Comparison of ENCODE assay signal across 15 cellular contexts in the genomic region with DNA sequence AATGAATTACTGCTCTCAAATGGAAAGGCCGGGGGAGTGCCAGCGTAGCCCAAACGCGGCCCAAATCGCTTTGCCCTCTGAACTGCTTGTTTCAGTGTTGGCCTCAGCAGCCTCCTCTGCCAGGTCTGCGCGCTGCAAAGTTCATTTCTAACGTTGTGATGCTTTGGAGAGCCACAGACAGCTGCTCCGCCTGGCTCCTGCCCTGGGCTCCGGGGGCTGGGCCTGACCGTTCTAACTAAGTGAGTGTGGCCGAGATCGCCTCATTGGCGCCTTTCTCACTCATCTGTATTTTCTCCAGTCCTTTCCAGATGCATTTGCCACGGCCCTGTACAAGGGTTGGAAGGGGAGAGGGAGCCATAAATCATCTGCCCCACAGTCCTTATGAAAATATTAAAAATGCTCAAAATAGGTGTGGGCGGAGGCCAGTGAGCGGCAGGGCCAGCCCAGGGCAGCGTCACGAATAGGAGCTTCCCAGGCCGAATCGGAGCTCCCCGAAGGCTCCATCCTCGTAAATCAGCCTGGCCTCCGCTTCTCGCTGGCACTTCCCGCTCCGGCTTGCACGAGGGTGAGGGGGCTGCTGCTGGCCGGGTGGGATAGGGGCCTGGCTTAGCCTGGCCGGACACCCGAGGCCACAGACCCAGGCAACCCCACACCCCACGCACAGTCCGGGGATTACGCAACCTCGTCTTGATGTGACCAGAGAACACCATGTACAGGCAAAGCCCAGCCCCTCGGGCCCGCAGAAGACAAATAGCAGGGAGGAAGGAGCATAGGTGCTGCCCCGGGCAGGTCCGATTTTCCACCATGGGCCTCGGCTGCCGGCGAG.
DNase-seq lines count a peak whose midpoint lies in the region; ATAC-seq and TF ChIP-seq lines count a peak whose summit lies in the region.
"Had no signal": no experiment of that assay in that cellular context is flagged by ENCODE, and none has a peak within 500 bp of the region (broad histone marks: within the 10 kb centered on the region; RNA-seq: fewer than 3 reads in every experiment).

No MANE protein-coding gene starts in this region.

- no peak for TF ChIP-seq RAD21 in SK-N-SH (IDR thresholded peaks at IDR 0.05; ENCODE audit: low read length)

- H3F3A ChIP-seq in SK-N-SH (replicated peaks; ENCODE audit: insufficient read depth), result no peaks in the 10 kb centered on the region

- no peak overlapping the region for H3K27ac ChIP-seq in SK-N-SH (ENCODE audit: low read depth in 2 of 2, low read length in 1 of 2)
- no peak overlapping the region for H3K27ac ChIP-seq in right cardiac atrium (ENCODE audit: low read length)
- H3K27ac ChIP-seq in transverse colon, result peak overlapping the region; percentile 76 to 94 (median 84)
- H3K27ac ChIP-seq: A549 had no signal

- no peak overlapping the region for H3K4me3 Mint-ChIP-seq in osteocyte (ENCODE audit: unreplicated experiment)
- H3K4me3 Mint-ChIP-seq: activated naive CD8-positive, alpha-beta T cell treated with anti-CD3 and anti-CD28 coated beads for 36 hours; H9 had no signal

- H3K27me3 Mint-ChIP-seq in osteocyte (ENCODE audit: unreplicated experiment), result no peaks in the 10 kb centered on the region

- no peaks in the 10 kb centered on the region for H3K79me2 ChIP-seq in SK-N-SH (ENCODE audit: insufficient read depth)

- H3K4me3 ChIP-seq in SK-N-SH (ENCODE audit: low read depth in 2 of 2, low read length in 1 of 2) (no peak overlapping the region), right cardiac atrium (ENCODE audit: low read length) (no peak overlapping the region), transverse colon (no peak overlapping the region)
- H3K4me3 ChIP-seq: A549 had no signal

- H3K4me1 ChIP-seq in SK-N-SH (ENCODE audit: control insufficient read depth in 1 of 2, insufficient read depth in 2 of 2, low read depth in 1 of 2, low read length in 1 of 2) (peaks cover 0 to 9% of the 10 kb centered on the region in 2 experiments; a peak in 1 of 4 replicates), right cardiac atrium (ENCODE audit: control insufficient read depth, insufficient read depth, low read length) (no peaks in the 10 kb centered on the region), transverse colon (peaks cover 16 to 32% (median 23%) of the 10 kb centered on the region in 4 donors)
- H3K4me1 ChIP-seq: A549 had no signal

- 68% methylated on average over 16 of the region's 42 CpGs for WGBS in SK-N-SH (ENCODE audit: low lambda C conversion rate)
- 74% methylated on average over 42 of the region's 42 CpGs for WGBS in right cardiac atrium
- 58% methylated on average over 42 of the region's 42 CpGs; no CpG with 5 or more reads in 1 of the 2 donors for WGBS in transverse colon (ENCODE audit: low coverage in 1 of 2), 2 donors

- no peak for TF ChIP-seq POLR2A in transverse colon (IDR thresholded peaks at IDR 0.05)

- POLR2A ChIA-PET in SK-N-SH (lab: Yijun Ruan, JAX), result no interaction called here

- TF ChIP-seq EP300 in SK-N-SH (IDR thresholded peaks at IDR 0.05; ENCODE audit: borderline replicate concordance in 1 of 2, low read depth in 1 of 2, low read length in 1 of 2) (no peak), transverse colon (IDR thresholded peaks at IDR 0.05; ENCODE audit: low read depth) (peak; percentile 67)

- H4K20me1 ChIP-seq in SK-N-SH (ENCODE audit: insufficient read depth), result no peaks in the 10 kb centered on the region

- DNase-seq in SK-N-SH (peak; percentile 23), right cardiac atrium (peak in 2 of 3 donors; percentile 25 to 72), osteocyte (ENCODE audit: extremely low spot score, unreplicated experiment) (peak; percentile 78), transverse colon (peak; percentile 57), RPMI8226 (no peak)
- DNase-seq: activated naive CD8-positive, alpha-beta T cell treated with anti-CD3 and anti-CD28 coated beads for 36 hours; Calu3; dermis blood vessel endothelial cell; H9; MV-4-11; occipital lobe had no signal

- H3K9ac ChIP-seq in SK-N-SH, result no peak overlapping the region

- H3K36me3 ChIP-seq in SK-N-SH (replicated peaks in 1 of 2; ENCODE audit: control insufficient read depth in 1 of 2, insufficient read depth in 2 of 2, low read length in 1 of 2) (no peaks in the 10 kb centered on the region), transverse colon (no peaks in the 10 kb centered on the region)

- CTCF ChIA-PET in SK-N-SH (lab: Yijun Ruan, JAX), result interaction anchor here (1.1 kb wide), 1 partner anchor 196 kb away, joined by 5 read pairs; a partner anchor contains a TSS

- H3K9me2 ChIP-seq in SK-N-SH, result no peaks in the 10 kb centered on the region

- H3K27ac Mint-ChIP-seq in osteocyte (ENCODE audit: unreplicated experiment), result no peak overlapping the region
- H3K27ac Mint-ChIP-seq: activated naive CD8-positive, alpha-beta T cell treated with anti-CD3 and anti-CD28 coated beads for 36 hours; H9 had no signal

- H3K9me3 Mint-ChIP-seq in osteocyte (ENCODE audit: unreplicated experiment), result peaks cover 3% of the 10 kb centered on the region
- H3K9me3 Mint-ChIP-seq: activated naive CD8-positive, alpha-beta T cell treated with anti-CD3 and anti-CD28 coated beads for 36 hours; H9 had no signal

- H3K9me3 ChIP-seq in SK-N-SH (no peaks in the 10 kb centered on the region), right cardiac atrium (ENCODE audit: control insufficient read depth, low read length) (no peaks in the 10 kb centered on the region), transverse colon (no peaks in the 10 kb centered on the region)
- H3K9me3 ChIP-seq: A549 had no signal

- no peak overlapping the region for H2AFZ ChIP-seq in SK-N-SH (ENCODE audit: low read depth)

- intact Hi-C loops in right cardiac atrium (cut with DNase I), result no loop called here
- intact Hi-C loops in transverse colon (cut with DNase I; ENCODE audit: low total_unique reads), result no loop called here

- in situ Hi-C loops in transverse colon (cut with MboI; ENCODE audit: low pct_ligation_motif_present in 1 of 4, low pct_unique_long_range_greater_than_20kb in 1 of 4, low sequenced_read_pairs in 3 of 4), result no loop called here

- TF ChIP-seq CTCF in SK-N-SH (IDR thresholded peaks at IDR 0.05), result no peak
- TF ChIP-seq CTCF in osteocyte (IDR thresholded peaks at IDR 0.05), result no peak
- no peak for TF ChIP-seq CTCF in transverse colon (IDR thresholded peaks at IDR 0.05)

- H3K4me2 ChIP-seq in SK-N-SH, result no peak overlapping the region
- H3K4me2 ChIP-seq: A549 had no signal

- H3K4me1 Mint-ChIP-seq in osteocyte (ENCODE audit: unreplicated experiment), result no peaks in the 10 kb centered on the region
- H3K4me1 Mint-ChIP-seq: activated naive CD8-positive, alpha-beta T cell treated with anti-CD3 and anti-CD28 coated beads for 36 hours had no signal

- no peak for ATAC-seq in SK-N-SH treated with all-trans-retinoic acid at 6 μM for 48 hours
- ATAC-seq in right cardiac atrium, result no peak
- no peak for ATAC-seq in esophagus mucosa
- ATAC-seq in GM18868 (IDR thresholded peaks at IDR 0.05; ENCODE audit: unreplicated experiment), result no peak
- ATAC-seq: A549 had no signal

- H3K27me3 ChIP-seq in SK-N-SH (ENCODE audit: insufficient read depth), result no peaks in the 10 kb centered on the region
- H3K27me3 ChIP-seq in right cardiac atrium (ENCODE audit: control insufficient read depth, insufficient read depth), result no peaks in the 10 kb centered on the region
- H3K27me3 ChIP-seq in transverse colon, result no peaks in the 10 kb centered on the region

- H3K36me3 Mint-ChIP-seq in osteocyte (ENCODE audit: unreplicated experiment), result no peaks in the 10 kb centered on the region
- H3K36me3 Mint-ChIP-seq: activated naive CD8-positive, alpha-beta T cell treated with anti-CD3 and anti-CD28 coated beads for 36 hours had no signal

TF ChIP-seq in SK-N-SH, 30 proteins besides CTCF, POLR2A, EP300 and RAD21:
- TF ChIP-seq RFX5 (IDR thresholded peaks at IDR 0.05; ENCODE audit: low read length), result no peak
- TF ChIP-seq, protein P1, sequence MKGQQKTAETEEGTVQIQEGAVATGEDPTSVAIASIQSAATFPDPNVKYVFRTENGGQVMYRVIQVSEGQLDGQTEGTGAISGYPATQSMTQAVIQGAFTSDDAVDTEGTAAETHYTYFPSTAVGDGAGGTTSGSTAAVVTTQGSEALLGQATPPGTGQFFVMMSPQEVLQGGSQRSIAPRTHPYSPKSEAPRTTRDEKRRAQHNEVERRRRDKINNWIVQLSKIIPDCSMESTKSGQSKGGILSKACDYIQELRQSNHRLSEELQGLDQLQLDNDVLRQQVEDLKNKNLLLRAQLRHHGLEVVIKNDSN (IDR thresholded peaks at IDR 0.05; ENCODE audit: borderline replicate concordance, low read depth), result no peak
- TF ChIP-seq, protein P2, sequence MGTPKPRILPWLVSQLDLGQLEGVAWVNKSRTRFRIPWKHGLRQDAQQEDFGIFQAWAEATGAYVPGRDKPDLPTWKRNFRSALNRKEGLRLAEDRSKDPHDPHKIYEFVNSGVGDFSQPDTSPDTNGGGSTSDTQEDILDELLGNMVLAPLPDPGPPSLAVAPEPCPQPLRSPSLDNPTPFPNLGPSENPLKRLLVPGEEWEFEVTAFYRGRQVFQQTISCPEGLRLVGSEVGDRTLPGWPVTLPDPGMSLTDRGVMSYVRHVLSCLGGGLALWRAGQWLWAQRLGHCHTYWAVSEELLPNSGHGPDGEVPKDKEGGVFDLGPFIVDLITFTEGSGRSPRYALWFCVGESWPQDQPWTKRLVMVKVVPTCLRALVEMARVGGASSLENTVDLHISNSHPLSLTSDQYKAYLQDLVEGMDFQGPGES (IDR thresholded peaks at IDR 0.05; ENCODE audit: low read depth, low read length), result no peak
TF ChIP-seq in SK-N-SH: peak in this region for 0.

TF ChIP-seq in SK-N-SH treated with all-trans-retinoic acid at 6 μM for 48 hours, 23 proteins besides CTCF, POLR2A, EP300 and RAD21 (continues in another document):
- no peak for TF ChIP-seq GLIS3 (CRISPR knock-in tag; IDR thresholded peaks at IDR 0.05)
- no peak for TF ChIP-seq ZNF565 (CRISPR knock-in tag; conservative IDR thresholded peaks at IDR 0.05; ENCODE audit: low read depth)
- TF ChIP-seq ZNF70 (CRISPR knock-in tag; IDR thresholded peaks at IDR 0.05), result no peak
- no peak for TF ChIP-seq ZFP3 (CRISPR knock-in tag; IDR thresholded peaks at IDR 0.05)
- no peak for TF ChIP-seq ISL1 (CRISPR knock-in tag; IDR thresholded peaks at IDR 0.05)
- no peak for TF ChIP-seq TOX (CRISPR knock-in tag; IDR thresholded peaks at IDR 0.05; ENCODE audit: borderline replicate concordance)
- TF ChIP-seq ESRRG (CRISPR knock-in tag; IDR thresholded peaks at IDR 0.05), result no peak
- no peak for TF ChIP-seq PPARA (CRISPR knock-in tag; IDR thresholded peaks at IDR 0.05; ENCODE audit: borderline replicate concordance)
- TF ChIP-seq RARB (CRISPR knock-in tag; IDR thresholded peaks at IDR 0.05), result no peak
- no peak for TF ChIP-seq CSDC2 (CRISPR knock-in tag; IDR thresholded peaks at IDR 0.05)
- TF ChIP-seq ZNF8 (CRISPR knock-in tag; IDR thresholded peaks at IDR 0.05), result no peak
- TF ChIP-seq ARNTL (CRISPR knock-in tag; IDR thresholded peaks at IDR 0.05; ENCODE audit: borderline replicate concordance, low read depth), result no peak
- TF ChIP-seq TCF4 (CRISPR knock-in tag; IDR thresholded peaks at IDR 0.05; ENCODE audit: borderline replicate concordance), result no peak
- no peak for TF ChIP-seq ZC3H10 (CRISPR knock-in tag; IDR thresholded peaks at IDR 0.05)
- no peak for TF ChIP-seq OSR1 (CRISPR knock-in tag; IDR thresholded peaks at IDR 0.05)

Comparison
In these comparisons a context has a peak if more than half of its experiments do, and no peak if none do; other contexts are left out.
1. H3K27ac ChIP-seq: peak in transverse colon (4 of 4); none in SK-N-SH (0 of 2) and right cardiac atrium (single experiment).